In genomic region chr18:832085-832681, GRCh38 we compare ENCODE assay signal across 8 cellular contexts. TPM values are rescaled to one million over a fixed set of nuclear protein-coding genes. Genes with fewer than 3 reads are reported as not detected.
DNase-seq lines count a peak whose midpoint lies in the region; ATAC-seq and TF ChIP-seq lines count a peak whose summit lies in the region.

No MANE protein-coding gene starts in this region.

- no peak overlapping the region for H3K9ac ChIP-seq in SK-N-SH
- peak overlapping the region in 2 of 3 donors; percentile 3 to 45 for H3K9ac ChIP-seq in skeletal muscle tissue (ENCODE audit: low read depth in 1 of 3, low read length in 3 of 3)

- H3K27ac ChIP-seq in SK-N-SH (ENCODE audit: low read depth in 2 of 2, low read length in 1 of 2) (no peak overlapping the region), skeletal muscle tissue (ENCODE audit: low read depth, low read length) (no peak overlapping the region)

- ATAC-seq in SK-N-SH treated with all-trans-retinoic acid at 6 μM for 48 hours = peak; percentile 60; the same call in 1 of the 3 replicates

- no peak overlapping the region for H3K4me2 ChIP-seq in SK-N-SH

- no peak for TF ChIP-seq CTCF in SK-N-SH (IDR thresholded peaks at IDR 0.05)

- H3K9me2 ChIP-seq in SK-N-SH = no peaks in the 10 kb centered on the region

- TF ChIP-seq RAD21 in SK-N-SH (IDR thresholded peaks at IDR 0.05; ENCODE audit: low read length) = no peak

- no peaks in the 10 kb centered on the region for H4K20me1 ChIP-seq in SK-N-SH (ENCODE audit: insufficient read depth)

- H3K9me3 ChIP-seq in SK-N-SH (no peaks in the 10 kb centered on the region), skeletal muscle tissue (ENCODE audit: control insufficient read depth in 3 of 3, low read length in 3 of 3) (no peaks in the 10 kb centered on the region)

- CTCF ChIA-PET in SK-N-SH (lab: Yijun Ruan, JAX) = interaction anchor here (1.3 to 7.8 kb wide), 8 partner anchors 13 to 215 kb away, joined by 3 to 149 read pairs (median 6); no protein-coding TSS in a partner anchor

- POLR2A ChIA-PET in SK-N-SH (lab: Yijun Ruan, JAX) = interaction anchor here (0.6 to 0.7 kb wide), 3 partner anchors 24 to 216 kb away, joined by 3 to 4 read pairs (median 3); no protein-coding TSS in a partner anchor

- H3K4me3 ChIP-seq in SK-N-SH (ENCODE audit: low read depth in 2 of 2, low read length in 1 of 2) = no peak overlapping the region
- peak overlapping the region in 1 of 3 donors; percentile 45 for H3K4me3 ChIP-seq in skeletal muscle tissue (ENCODE audit: low read length in 3 of 3)

- H3K79me2 ChIP-seq in SK-N-SH (ENCODE audit: insufficient read depth) = no peaks in the 10 kb centered on the region

- peaks cover 5% of the 10 kb centered on the region; the same call in 1 of the 2 replicates for H3K27me3 ChIP-seq in SK-N-SH (ENCODE audit: insufficient read depth)
- peaks cover 0 to 4% (median 2%) of the 10 kb centered on the region in 3 donors for H3K27me3 ChIP-seq in skeletal muscle tissue (ENCODE audit: control insufficient read depth in 3 of 3, insufficient read depth in 3 of 3, low read length in 3 of 3)

- H3K4me1 ChIP-seq in SK-N-SH (ENCODE audit: control insufficient read depth in 1 of 2, insufficient read depth in 2 of 2, low read depth in 1 of 2, low read length in 1 of 2) (peaks cover 3 to 4% of the 10 kb centered on the region in 2 experiments; a peak in 2 of 4 replicates), skeletal muscle tissue (ENCODE audit: control insufficient read depth in 3 of 3, insufficient read depth in 3 of 3, low read length in 3 of 3) (peaks cover 0 to 9% (median 5%) of the 10 kb centered on the region in 3 donors)

- in situ Hi-C loops in G401 (cut with HindIII; ENCODE audit: low sequenced_read_pairs) = no loop called here

- no peak for DNase-seq in SK-N-SH
- peak; percentile 50 for DNase-seq in NCI-H774 (lab: John Stamatoyannopoulos, UW)
- DNase-seq in ecto neural progenitor cell (ENCODE audit: low spot score) = peak; percentile 67
- DNase-seq in G401 (ENCODE audit: low spot score) = no peak
- DNase-seq in UCSD-AML1 (lab: John Stamatoyannopoulos, UW; ENCODE audit: unreplicated experiment) = no peak
- no peak for DNase-seq in SKM-1 treated with dmso at 0.1 percent for 144 hours (lab: John Stamatoyannopoulos, UW; ENCODE audit: unreplicated experiment)

- H3K36me3 ChIP-seq in SK-N-SH (replicated peaks in 1 of 2; ENCODE audit: control insufficient read depth in 1 of 2, insufficient read depth in 2 of 2, low read length in 1 of 2) (no peaks in the 10 kb centered on the region), skeletal muscle tissue (ENCODE audit: control insufficient read depth in 3 of 3, insufficient read depth in 3 of 3, low read length in 3 of 3) (no peaks in the 10 kb centered on the region)

- H2AFZ ChIP-seq in SK-N-SH (ENCODE audit: low read depth) = no peak overlapping the region

- no peaks in the 10 kb centered on the region for H3F3A ChIP-seq in SK-N-SH (replicated peaks; ENCODE audit: insufficient read depth)

- 32% methylated on average over 16 of the region's 16 CpGs for WGBS in SK-N-SH (ENCODE audit: low lambda C conversion rate)

- TF ChIP-seq EP300 in SK-N-SH (IDR thresholded peaks at IDR 0.05; ENCODE audit: borderline replicate concordance in 1 of 2, low read depth in 1 of 2, low read length in 1 of 2) = no peak

TF ChIP-seq in SK-N-SH treated with all-trans-retinoic acid at 6 μM for 48 hours, 23 proteins besides CTCF, POLR2A, EP300 and RAD21 (continues in another document):
- TF ChIP-seq PPARA (CRISPR knock-in tag; IDR thresholded peaks at IDR 0.05; ENCODE audit: borderline replicate concordance) = no peak
- no peak for TF ChIP-seq ISL1 (CRISPR knock-in tag; IDR thresholded peaks at IDR 0.05)
- TF ChIP-seq CSDC2 (CRISPR knock-in tag; IDR thresholded peaks at IDR 0.05) = no peak
- TF ChIP-seq ZC3H10 (CRISPR knock-in tag; IDR thresholded peaks at IDR 0.05) = no peak
- no peak for TF ChIP-seq TOX (CRISPR knock-in tag; IDR thresholded peaks at IDR 0.05; ENCODE audit: borderline replicate concordance)
- TF ChIP-seq, protein P1, sequence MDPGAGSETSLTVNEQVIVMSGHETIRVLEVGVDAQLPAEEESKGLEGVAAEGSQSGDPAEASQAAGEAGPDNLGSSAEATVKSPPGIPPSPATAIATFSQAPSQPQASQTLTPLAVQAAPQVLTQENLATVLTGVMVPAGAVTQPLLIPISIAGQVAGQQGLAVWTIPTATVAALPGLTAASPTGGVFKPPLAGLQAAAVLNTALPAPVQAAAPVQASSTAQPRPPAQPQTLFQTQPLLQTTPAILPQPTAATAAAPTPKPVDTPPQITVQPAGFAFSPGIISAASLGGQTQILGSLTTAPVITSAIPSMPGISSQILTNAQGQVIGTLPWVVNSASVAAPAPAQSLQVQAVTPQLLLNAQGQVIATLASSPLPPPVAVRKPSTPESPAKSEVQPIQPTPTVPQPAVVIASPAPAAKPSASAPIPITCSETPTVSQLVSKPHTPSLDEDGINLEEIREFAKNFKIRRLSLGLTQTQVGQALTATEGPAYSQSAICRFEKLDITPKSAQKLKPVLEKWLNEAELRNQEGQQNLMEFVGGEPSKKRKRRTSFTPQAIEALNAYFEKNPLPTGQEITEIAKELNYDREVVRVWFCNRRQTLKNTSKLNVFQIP (CRISPR knock-in tag; IDR thresholded peaks at IDR 0.05; ENCODE audit: borderline replicate concordance, low read depth) = no peak
- no peak for TF ChIP-seq SNAI2 (CRISPR knock-in tag; IDR thresholded peaks at IDR 0.05)
- no peak for TF ChIP-seq TCF4 (CRISPR knock-in tag; IDR thresholded peaks at IDR 0.05; ENCODE audit: borderline replicate concordance)

TF ChIP-seq in SK-N-SH, 30 proteins besides CTCF, POLR2A, EP300 and RAD21:
- TF ChIP-seq POLR2AphosphoS5 (IDR thresholded peaks at IDR 0.05; ENCODE audit: low read depth, low read length) = no peak
TF ChIP-seq in SK-N-SH: peak in this region for 0.

RNA-seq across cellular contexts. Expression of gene YES1, which starts 20.1 kb away (rescaled TPM):
- 6.7 and 7.9 TPM in 2 replicates for polyA plus RNA-seq in SK-N-SH (2012; rRNA removed)
- polyA plus RNA-seq in SK-N-SH (2012; cell fraction: cytosol; rRNA removed) = 11.0 and 11.8 TPM in 2 replicates
- polyA plus RNA-seq in SK-N-SH (2012; cell fraction: nucleus; rRNA removed) = 7.0 and 7.1 TPM in 2 replicates
- total RNA-seq in skeletal muscle tissue = 40.7 TPM
- 71.8 and 81.9 TPM in 2 replicates for total RNA-seq in G401 (2014; rRNA removed; shearing (Covaris generic))

Comparison
In these comparisons a context has a peak if more than half of its experiments do, and no peak if none do; other contexts are left out.
1. DNase-seq: peak in NCI-H774 (single experiment) and ecto neural progenitor cell (single experiment); none in SK-N-SH (single experiment), G401 (single experiment), UCSD-AML1 (single experiment) and SKM-1 treated with dmso at 0.1 percent for 144 hours (single experiment).